Comparison of ENCODE assay signal across 8 cellular contexts in genomic region chr1:40039757-40040510, GRCh38. TPM values are rescaled to one million over a fixed set of nuclear protein-coding genes. Genes with fewer than 3 reads are reported as not detected.
DNase-seq lines count a peak whose midpoint lies in the region; FAIRE-seq and TF ChIP-seq lines count a peak whose summit lies in the region.

No MANE protein-coding gene starts in this region.

- TF ChIP-seq CTCF in LNCaP clone FGC (IDR thresholded peaks at IDR 0.05; ENCODE audit: control insufficient read depth, extremely low read depth, insufficient read depth) (no peak), cardiac muscle cell (IDR thresholded peaks at IDR 0.05; ENCODE audit: low read depth, low read length) (no peak)

- H3K36me3 ChIP-seq in cardiac muscle cell, result no peaks in the 10 kb centered on the region

- peak overlapping the region; percentile 100 for H3K27ac ChIP-seq in cardiac muscle cell

- peak overlapping the region; percentile 95 for H3K4me3 Mint-ChIP-seq in activated naive CD8-positive, alpha-beta T cell treated with anti-CD3 and anti-CD28 coated beads for 36 hours

- DNase-seq in GM04504 (ENCODE audit: low read depth) (peak; percentile 74), H54 (ENCODE audit: insufficient read length, low spot score) (peak; percentile 82), LNCaP clone FGC (ENCODE audit: low read depth) (no peak), SKM-1 treated with dmso at 0.1 percent for 144 hours (lab: John Stamatoyannopoulos, UW; ENCODE audit: unreplicated experiment) (peak; percentile 79), cardiac muscle cell (ENCODE audit: low read depth in 1 of 2, low spot score in 1 of 2) (peak; percentile 90 to 93), posterior vena cava (ENCODE audit: low spot score) (peak; percentile 98), urothelium cell line (ENCODE audit: low spot score) (peak; percentile 89)
- DNase-seq in activated naive CD8-positive, alpha-beta T cell treated with anti-CD3 and anti-CD28 coated beads for 36 hours, result peak; percentile 82

- no peaks in the 10 kb centered on the region for H3K27me3 ChIP-seq in cardiac muscle cell

- H3K27ac Mint-ChIP-seq in activated naive CD8-positive, alpha-beta T cell treated with anti-CD3 and anti-CD28 coated beads for 36 hours, result peak overlapping the region; percentile 99

- H3K27me3 Mint-ChIP-seq in activated naive CD8-positive, alpha-beta T cell treated with anti-CD3 and anti-CD28 coated beads for 36 hours, result no peaks in the 10 kb centered on the region

- peak; percentile 49 for TF ChIP-seq POLR2A in H54 (IDR thresholded peaks at IDR 0.05; ENCODE audit: low read depth, low read length)

- intact Hi-C loops in posterior vena cava (cut with DNase I), result no loop called here

- H3K4me3 ChIP-seq in LNCaP clone FGC (ENCODE audit: low read depth, low read length) (peak overlapping the region; percentile 97), cardiac muscle cell (peak overlapping the region; percentile 51)

- H3K9me3 Mint-ChIP-seq in activated naive CD8-positive, alpha-beta T cell treated with anti-CD3 and anti-CD28 coated beads for 36 hours, result no peaks in the 10 kb centered on the region

- FAIRE-seq in H54 (lab: Jason Lieb, UNC) (peak; percentile 36), urothelium cell line (lab: Jason Lieb, UNC) (peak; percentile 27)

- no peaks in the 10 kb centered on the region for H3K9me3 ChIP-seq in cardiac muscle cell (ENCODE audit: low read depth)

- peaks cover 7% of the 10 kb centered on the region for H3K4me1 ChIP-seq in cardiac muscle cell (ENCODE audit: low read depth)

- H3K4me1 Mint-ChIP-seq in activated naive CD8-positive, alpha-beta T cell treated with anti-CD3 and anti-CD28 coated beads for 36 hours, result peaks cover 47% of the 10 kb centered on the region

- H3K36me3 Mint-ChIP-seq in activated naive CD8-positive, alpha-beta T cell treated with anti-CD3 and anti-CD28 coated beads for 36 hours, result peaks cover 43% of the 10 kb centered on the region

RNA-seq across cellular contexts. Expression of gene CAP1, which starts 0.6 kb away (rescaled TPM):
- 100 to 1,000 TPM; 483 to 504 TPM for total RNA-seq in activated naive CD8-positive, alpha-beta T cell treated with anti-CD3 and anti-CD28 coated beads for 36 hours
- total RNA-seq in cardiac muscle cell (64.2 and 81.2 TPM in 2 replicates), posterior vena cava (100 to 1,000 TPM; 402 to 489 TPM)
- 92.3 and 92.8 TPM in 2 replicates for polyA plus RNA-seq in cardiac muscle cell

RNA-seq across cellular contexts. Expression of gene PPT1, which starts 57.1 kb away (rescaled TPM):
- 10 to 100 TPM; 87.5 to 93.7 TPM for total RNA-seq in activated naive CD8-positive, alpha-beta T cell treated with anti-CD3 and anti-CD28 coated beads for 36 hours
- 16.5 and 18.5 TPM in 2 replicates for total RNA-seq in cardiac muscle cell
- 47.9 and 52.0 TPM in 2 replicates for polyA plus RNA-seq in cardiac muscle cell
- 10 to 100 TPM; 66.2 to 96.3 TPM for total RNA-seq in posterior vena cava
